23 cellular contexts compared by ENCODE assay signal in genomic region chr10:131843089-131843595, GRCh38.
"Had no signal": no experiment of that assay in that cellular context is flagged by ENCODE, and none has a peak within 500 bp of the region (broad histone marks: within the 10 kb centered on the region; RNA-seq: fewer than 3 reads in every experiment).

No MANE protein-coding gene starts in this region.

- H3K27ac Mint-ChIP-seq: activated CD4-positive, alpha-beta T cell treated with anti-CD3 and anti-CD28 coated beads, Interleukin-2, amount 10 ng/mL, durations not matched to agents 7 days and 5 days; activated naive CD4-positive, alpha-beta T cell treated with anti-CD3 and anti-CD28 coated beads, Interleukin-2, amount 50 U/mL, for 72 hours; effector memory CD8-positive, alpha-beta T cell; nephron; T-cell had no signal

- H3K36me3 ChIP-seq: prostate gland, right atrium auricular region, upper lobe of left lung had no signal

- DNase-seq: activated CD4-positive, alpha-beta T cell treated with anti-CD3 and anti-CD28 coated beads, Interleukin-2, amount 10 ng/mL, durations not matched to agents 7 days and 5 days; activated CD4-positive, CD25-positive, alpha-beta regulatory T cell; activated CD8-positive, alpha-beta memory T cell treated with anti-CD3 and anti-CD28 coated beads, Interleukin-2, amount 50 U/mL, for 4 hours; activated gamma-delta T cell treated with Interleukin-2 at 50 U/mL for 16 hours; activated T-cell treated with anti-CD3 and anti-CD28 coated beads, Interleukin-2, amount 50 U/mL, for 48 hours; amniotic stem cell; dermis blood vessel endothelial cell; effector memory CD8-positive, alpha-beta T cell; hippocampal formation; midbrain; nucleus accumbens; stimulated activated CD4-positive, alpha-beta T cell treated with anti-CD3 and anti-CD28 coated beads, Interleukin-15, amount 100 ng/mL, for 24 hours; stimulated activated CD4-positive, alpha-beta T cell treated with anti-CD3 and anti-CD28 coated beads, Interleukin-2, amount 100 ng/mL, for 48 hours; testis had no signal

- H3K4me3 Mint-ChIP-seq: activated CD4-positive, alpha-beta T cell treated with anti-CD3 and anti-CD28 coated beads, Interleukin-2, amount 10 ng/mL, durations not matched to agents 7 days and 5 days; effector memory CD8-positive, alpha-beta T cell; nephron; T-cell had no signal

- H3K4me1 ChIP-seq: prostate gland, right atrium auricular region, testis, upper lobe of left lung had no signal

- H3K9me3 Mint-ChIP-seq: activated CD4-positive, alpha-beta T cell treated with anti-CD3 and anti-CD28 coated beads, Interleukin-2, amount 10 ng/mL, durations not matched to agents 7 days and 5 days; activated naive CD4-positive, alpha-beta T cell treated with anti-CD3 and anti-CD28 coated beads, Interleukin-2, amount 50 U/mL, for 72 hours; effector memory CD8-positive, alpha-beta T cell; nephron; T-cell had no signal

- H3K4me3 ChIP-seq: prostate gland, right atrium auricular region, skin epidermis, testis, upper lobe of left lung had no signal

- H3K27me3 ChIP-seq: right atrium auricular region, testis, upper lobe of left lung had no signal

- H3K36me3 Mint-ChIP-seq: activated naive CD4-positive, alpha-beta T cell treated with anti-CD3 and anti-CD28 coated beads, Interleukin-2, amount 50 U/mL, for 72 hours; T-cell had no signal

- H3K9me3 ChIP-seq: prostate gland, right atrium auricular region, testis, upper lobe of left lung had no signal

- ATAC-seq: activated naive CD4-positive, alpha-beta T cell treated with anti-CD3 and anti-CD28 coated beads, Interleukin-2, amount 50 U/mL, for 72 hours; effector memory CD8-positive, alpha-beta T cell; left lobe of liver; SK-N-SH treated with all-trans-retinoic acid at 6 μM for 48 hours; T-cell had no signal

- H3K4me1 Mint-ChIP-seq: activated CD4-positive, alpha-beta T cell treated with anti-CD3 and anti-CD28 coated beads, Interleukin-2, amount 10 ng/mL, durations not matched to agents 7 days and 5 days; nephron; T-cell had no signal

- H3K27ac ChIP-seq: prostate gland, right atrium auricular region, skin epidermis, testis, upper lobe of left lung had no signal
